8 cellular contexts compared by ENCODE assay signal in genomic region chr16:74999208-74999682, GRCh38. TPM values are rescaled to one million over a fixed set of nuclear protein-coding genes. Genes with fewer than 3 reads are reported as not detected.
A peak's percentile ranks its signal among the peaks of the same experiment; 100 is the strongest.
DNase-seq lines count a peak whose midpoint lies in the region; ATAC-seq and TF ChIP-seq lines count a peak whose summit lies in the region.

No MANE protein-coding gene starts in this region.

- intact Hi-C loops in Caco-2 (cut with micrococcal nuclease; ENCODE audit: unreplicated experiment) = no loop called here

- H3K9me3 ChIP-seq in Caco-2 = no peaks in the 10 kb centered on the region
- H3K9me3 ChIP-seq in HUES6 (ENCODE audit: control insufficient read depth, insufficient read depth, low read depth, low read length) = no peaks in the 10 kb centered on the region

- no peaks in the 10 kb centered on the region for H3K9me3 Mint-ChIP-seq in Caco-2 (ENCODE audit: unreplicated experiment)
- no peaks in the 10 kb centered on the region for H3K9me3 Mint-ChIP-seq in activated CD8-positive, alpha-beta memory T cell treated with anti-CD3 and anti-CD28 coated beads, Interleukin-2, amount 10 ng/mL, durations not matched to agents 7 days and 5 days (ENCODE audit: low read depth)

- BruUV-seq in Caco-2 (replicated peaks; lab: Mats Ljungman, UMichigan) = no TSS peak

- H3K4me1 ChIP-seq in Caco-2 (peaks cover 52% of the 10 kb centered on the region), HUES6 (ENCODE audit: control insufficient read depth, insufficient read depth, low read length) (peaks cover 21% of the 10 kb centered on the region)

- H3K4me3 Mint-ChIP-seq in Caco-2 (ENCODE audit: unreplicated experiment) = peak overlapping the region; percentile 95
- peak overlapping the region; percentile 77 for H3K4me3 Mint-ChIP-seq in activated CD8-positive, alpha-beta memory T cell treated with anti-CD3 and anti-CD28 coated beads, Interleukin-2, amount 10 ng/mL, durations not matched to agents 7 days and 5 days

- POLR2A ChIA-PET in Caco-2 (lab: Charles Lee) = no interaction called here

- DNase-seq in Caco-2 (peak in 1 of 2 experiments; percentile 54), germinal center (ENCODE audit: low spot score) (peak; percentile 47), omental fat pad (ENCODE audit: low spot score) (no peak), SKM-1 (lab: John Stamatoyannopoulos, UW; ENCODE audit: unreplicated experiment) (no peak), NCI-H1105 (lab: John Stamatoyannopoulos, UW) (no peak)
- DNase-seq in activated CD8-positive, alpha-beta memory T cell treated with anti-CD3 and anti-CD28 coated beads, Interleukin-2, amount 10 ng/mL, durations not matched to agents 7 days and 5 days = no peak

- H3K9ac ChIP-seq in HUES6 (ENCODE audit: low read length) = peak overlapping the region; percentile 74

- peak overlapping the region; percentile 84 for H3K27ac Mint-ChIP-seq in Caco-2 (ENCODE audit: unreplicated experiment)
- H3K27ac Mint-ChIP-seq in activated CD8-positive, alpha-beta memory T cell treated with anti-CD3 and anti-CD28 coated beads, Interleukin-2, amount 10 ng/mL, durations not matched to agents 7 days and 5 days = peak overlapping the region; percentile 63

- ATAC-seq in GM21367 (IDR thresholded peaks at IDR 0.05; ENCODE audit: unreplicated experiment) (peak; percentile 19), omental fat pad (ENCODE audit: low FRiP score) (peak; percentile 55)
- peak; percentile 54 for ATAC-seq in activated CD8-positive, alpha-beta memory T cell treated with anti-CD3 and anti-CD28 coated beads, Interleukin-2, amount 10 ng/mL, durations not matched to agents 7 days and 5 days

- H3K36me3 Mint-ChIP-seq in Caco-2 (ENCODE audit: insufficient read depth, unreplicated experiment) = peaks cover 16% of the 10 kb centered on the region
- peaks cover 11% of the 10 kb centered on the region for H3K36me3 Mint-ChIP-seq in activated CD8-positive, alpha-beta memory T cell treated with anti-CD3 and anti-CD28 coated beads, Interleukin-2, amount 10 ng/mL, durations not matched to agents 7 days and 5 days

- H3K27me3 Mint-ChIP-seq in Caco-2 (ENCODE audit: insufficient read depth, unreplicated experiment) = no peaks in the 10 kb centered on the region
- H3K27me3 Mint-ChIP-seq in activated CD8-positive, alpha-beta memory T cell treated with anti-CD3 and anti-CD28 coated beads, Interleukin-2, amount 10 ng/mL, durations not matched to agents 7 days and 5 days = peaks cover 19% of the 10 kb centered on the region

- 0 out of 2 replicates have a peak, but pooled peaks cover 1% of the 10 kb centered on the region for H3K36me3 ChIP-seq in Caco-2 (ENCODE audit: control insufficient read depth, insufficient read depth, low read length)
- no peaks in the 10 kb centered on the region for H3K36me3 ChIP-seq in HUES6 (ENCODE audit: control insufficient read depth, insufficient read depth, low read length)

- H3K4me3 ChIP-seq in Caco-2 (ENCODE audit: low read depth, low read length) (peak overlapping the region; percentile 88), HUES6 (ENCODE audit: low read depth, low read length) (peak overlapping the region; percentile 59)

- CTCF ChIA-PET in Caco-2 (lab: Charles Lee) = interaction anchor here (0.8 kb wide), 1 partner anchor 112 kb away, joined by 4 read pairs; no protein-coding TSS in a partner anchor
- CTCF ChIA-PET in activated CD8-positive, alpha-beta memory T cell treated with anti-CD3 and anti-CD28 coated beads, Interleukin-2, amount 10 ng/mL, durations not matched to agents 7 days and 5 days (lab: Charles Lee) = interaction anchor here (0.8 to 3.6 kb wide), 8 partner anchors 12 to 146 kb away, joined by 3 to 150 read pairs (median 12); no protein-coding TSS in a partner anchor

- TF ChIP-seq CTCF in Caco-2 (IDR thresholded peaks at IDR 0.05; ENCODE audit: insufficient read depth in 1 of 2, low read depth in 1 of 2, low read length in 1 of 2, severe bottlenecking in 1 of 2, unreplicated experiment in 1 of 2) = no peak
- no peak for TF ChIP-seq CTCF in omental fat pad (IDR thresholded peaks at IDR 0.05)

- no peaks in the 10 kb centered on the region for H3K27me3 ChIP-seq in Caco-2 (replicated peaks; ENCODE audit: control insufficient read depth, insufficient read depth, low read length)
- H3K27me3 ChIP-seq in HUES6 (ENCODE audit: control insufficient read depth, insufficient read depth, low read length) = peaks cover 9% of the 10 kb centered on the region

- H3K4me1 Mint-ChIP-seq in Caco-2 (ENCODE audit: low read depth, unreplicated experiment) = peaks cover 51% of the 10 kb centered on the region
- H3K4me1 Mint-ChIP-seq in activated CD8-positive, alpha-beta memory T cell treated with anti-CD3 and anti-CD28 coated beads, Interleukin-2, amount 10 ng/mL, durations not matched to agents 7 days and 5 days = peaks cover 34% of the 10 kb centered on the region

- H3K27ac ChIP-seq in HUES6 (ENCODE audit: low read depth, low read length) = 0 out of 2 replicates have a peak overlapping the region, but pooled peaks have one; percentile 32

RNA-seq across cellular contexts. Expression of gene ZNRF1, which starts 0.4 kb away (rescaled TPM):
- total RNA-seq in Caco-2 (2022) (68.6 and 73.8 TPM in 2 replicates), omental fat pad (10 to 100 TPM in 3 of 4 donors, 1 to 10 TPM in 1; 7.5 to 20.7 (median 15.1) TPM)
- 10 to 100 TPM; 16.1 to 22.5 TPM for total RNA-seq in activated CD8-positive, alpha-beta memory T cell treated with anti-CD3 and anti-CD28 coated beads, Interleukin-2, amount 10 ng/mL, durations not matched to agents 7 days and 5 days

RNA-seq across cellular contexts. Expression of gene WDR59, which starts 14.3 kb away (rescaled TPM):
- total RNA-seq in Caco-2 (2022) = 148 and 174 TPM in 2 replicates
- 10 to 100 TPM; 59.0 to 74.6 TPM for total RNA-seq in activated CD8-positive, alpha-beta memory T cell treated with anti-CD3 and anti-CD28 coated beads, Interleukin-2, amount 10 ng/mL, durations not matched to agents 7 days and 5 days
- 10 to 100 TPM; 16.3 to 30.6 (median 21.8) TPM for total RNA-seq in omental fat pad
